ENCODE assay signal across 16 cellular contexts in the genomic region with DNA sequence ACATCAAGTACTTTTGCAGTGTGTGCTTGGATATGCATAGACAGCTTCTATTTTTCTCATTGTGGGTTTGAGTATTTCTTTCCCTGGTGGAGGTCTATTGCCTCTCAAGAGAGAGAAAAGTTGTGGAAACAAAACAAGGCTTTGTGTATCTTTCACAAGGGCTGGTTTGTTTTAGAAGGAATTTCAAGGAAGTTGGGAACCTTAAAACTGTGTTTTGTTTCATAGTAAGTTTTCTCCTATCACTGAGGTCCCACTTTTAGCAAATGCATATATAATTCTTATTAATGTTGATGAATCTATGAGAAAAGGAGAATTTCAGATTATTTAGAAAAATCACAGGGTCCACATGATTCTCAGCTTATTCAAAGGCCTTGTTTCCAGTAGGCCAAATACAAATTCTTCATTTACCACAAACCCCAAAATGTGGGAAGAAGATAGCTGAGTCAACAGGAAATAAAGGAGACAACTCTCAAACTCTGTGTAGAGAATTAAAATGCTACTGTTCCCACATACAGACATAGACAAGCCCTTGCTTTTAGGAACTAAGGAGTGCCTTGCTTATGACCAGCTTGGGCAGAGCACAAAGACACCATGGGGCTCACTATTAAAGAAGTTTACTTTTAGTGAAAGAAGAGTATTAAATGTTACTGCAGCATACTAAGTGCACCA.
DNase-seq lines count a peak whose midpoint lies in the region; ATAC-seq and TF ChIP-seq lines count a peak whose summit lies in the region.
"Had no signal": no experiment of that assay in that cellular context is flagged by ENCODE, and none has a peak within 500 bp of the region (broad histone marks: within the 10 kb centered on the region; RNA-seq: fewer than 3 reads in every experiment).

No MANE protein-coding gene starts in this region.

- intact Hi-C loops in naive thymus-derived CD4-positive, alpha-beta T cell (cut with micrococcal nuclease), result loop anchor here in 1 of 2 donors (5.0 kb wide), 1 partner anchor 56 kb away; no protein-coding TSS in a partner anchor
- intact Hi-C loops in dorsolateral prefrontal cortex (cut with DNase I), result no loop called here

- H3K4me3 Mint-ChIP-seq in naive thymus-derived CD4-positive, alpha-beta T cell, result peak overlapping the region in 2 of 10 donors; percentile 41 to 46

- H3K36me3 Mint-ChIP-seq in naive thymus-derived CD4-positive, alpha-beta T cell, result peaks cover 0 to 9% (median 0%) of the 10 kb centered on the region in 5 donors

- ATAC-seq in naive thymus-derived CD4-positive, alpha-beta T cell, result no peak
- ATAC-seq in GM19455 (IDR thresholded peaks at IDR 0.05; ENCODE audit: unreplicated experiment), result no peak
- ATAC-seq: right cardiac atrium, Right ventricle myocardium inferior had no signal

- peaks cover 0 to 5% (median 0%) of the 10 kb centered on the region in 11 donors for H3K9me3 Mint-ChIP-seq in naive thymus-derived CD4-positive, alpha-beta T cell
- H3K9me3 Mint-ChIP-seq: activated T-helper 2 cell treated with anti-CD3 and anti-CD28 coated beads, Interferon-gamma antibody, Interleukin-2, Interleukin-4, amounts not matched to agents 10 μg/mL and 5 μg/mL and 100 μg/mL, durations not matched to agents 14 hours and 24 hours and 36 hours had no signal

- H3K27me3 ChIP-seq in naive thymus-derived CD4-positive, alpha-beta T cell (ENCODE audit: control insufficient read depth in 2 of 2, insufficient read depth in 2 of 2, low read length in 2 of 2), result no peaks in the 10 kb centered on the region
- H3K27me3 ChIP-seq in dorsolateral prefrontal cortex, result peaks cover 0 to 11% (median 0%) of the 10 kb centered on the region in 45 donors

- in situ Hi-C loops in astrocyte of the spinal cord (cut with HindIII; ENCODE audit: low sequenced_read_pairs), result no loop called here

- H3K4me3 ChIP-seq in astrocyte of the spinal cord (ENCODE audit: low read depth, low read length), result no peak overlapping the region
- H3K4me3 ChIP-seq in naive thymus-derived CD4-positive, alpha-beta T cell (ENCODE audit: low read length), result no peak overlapping the region
- no peak overlapping the region for H3K4me3 ChIP-seq in dorsolateral prefrontal cortex

- no peaks in the 10 kb centered on the region for H3K9me3 ChIP-seq in naive thymus-derived CD4-positive, alpha-beta T cell (ENCODE audit: control insufficient read depth in 2 of 3, low read length in 3 of 3)

- no peaks in the 10 kb centered on the region for H3K36me3 ChIP-seq in naive thymus-derived CD4-positive, alpha-beta T cell (ENCODE audit: control insufficient read depth in 2 of 3, insufficient read depth in 3 of 3, low read length in 3 of 3)

- TF ChIP-seq CTCF in astrocyte of the spinal cord (IDR thresholded peaks at IDR 0.05; ENCODE audit: low read depth, low read length) (no peak), dorsolateral prefrontal cortex (IDR thresholded peaks at IDR 0.05 in 54 of 56, conservative IDR thresholded peaks at IDR 0.05 in 2 of 56; ENCODE audit: low read depth in 1 of 56, partially characterized antibody in 56 of 56) (no peak), GM10248 (IDR thresholded peaks at IDR 0.05; ENCODE audit: control extremely low read depth, extremely low read depth, low read depth, missing control alignments) (no peak)

- CTCF ChIA-PET in naive thymus-derived CD4-positive, alpha-beta T cell (lab: Charles Lee), result interaction anchor here (1.1 to 2.9 kb wide), 2 partner anchors 9 to 222 kb away, joined by 3 to 8 read pairs; no protein-coding TSS in a partner anchor
- CTCF ChIA-PET in GM10248 (lab: Yijun Ruan, JAX), result interaction anchor here (1.2 to 1.3 kb wide), 2 partner anchors 20 to 158 kb away, joined by 3 read pairs; no protein-coding TSS in a partner anchor

- H3K27ac ChIP-seq in naive thymus-derived CD4-positive, alpha-beta T cell (ENCODE audit: low read depth, low read length), result no peak overlapping the region
- H3K27ac ChIP-seq in dorsolateral prefrontal cortex, result no peak overlapping the region
- H3K27ac ChIP-seq: C4-2B had no signal

- H3K4me1 Mint-ChIP-seq in naive thymus-derived CD4-positive, alpha-beta T cell, result peaks cover 32 to 76% (median 52%) of the 10 kb centered on the region in 7 donors

- H3K4me1 ChIP-seq in naive thymus-derived CD4-positive, alpha-beta T cell (ENCODE audit: control insufficient read depth in 2 of 2, insufficient read depth in 2 of 2, low read length in 2 of 2), result peaks cover 12 to 37% of the 10 kb centered on the region in 2 donors

- DNase-seq in Daoy (ENCODE audit: low read depth), result peak; percentile 37
- DNase-seq in M059J (ENCODE audit: low read depth), result peak; percentile 70
- peak; percentile 83 for DNase-seq in astrocyte of the spinal cord (ENCODE audit: low read depth, low spot score)
- no peak for DNase-seq in naive thymus-derived CD4-positive, alpha-beta T cell
- DNase-seq in islet precursor cell, result no peak
- DNase-seq in dorsolateral prefrontal cortex, result no peak
- no peak for DNase-seq in GM10248 (ENCODE audit: extremely low spot score)
- DNase-seq: cerebellar nuclear complex, NCI-H1048, NCI-H524, right cardiac atrium, substantia nigra had no signal

- peak overlapping the region in 5 of 9 donors; percentile 7 to 94 (median 39) for H3K27ac Mint-ChIP-seq in naive thymus-derived CD4-positive, alpha-beta T cell
- H3K27ac Mint-ChIP-seq: activated T-helper 2 cell treated with anti-CD3 and anti-CD28 coated beads, Interferon-gamma antibody, Interleukin-2, Interleukin-4, amounts not matched to agents 10 μg/mL and 5 μg/mL and 100 μg/mL, durations not matched to agents 14 hours and 24 hours and 36 hours had no signal

- H3K27me3 Mint-ChIP-seq in naive thymus-derived CD4-positive, alpha-beta T cell, result peaks cover 0 to 5% (median 0%) of the 10 kb centered on the region in 5 donors

- POLR2A ChIA-PET in naive thymus-derived CD4-positive, alpha-beta T cell (lab: Charles Lee), result interaction anchor here (0.9 to 2.8 kb wide), 6 partner anchors 9 to 171 kb away, joined by 3 to 16 read pairs (median 4); no protein-coding TSS in a partner anchor
- POLR2A ChIA-PET in GM10248 (lab: Yijun Ruan, JAX), result no interaction called here

Comparison
In these comparisons a context has a peak if more than half of its experiments do, and no peak if none do; other contexts are left out.
1. DNase-seq: peak in Daoy (single experiment), M059J (single experiment) and astrocyte of the spinal cord (single experiment); none in naive thymus-derived CD4-positive, alpha-beta T cell (0 of 9), islet precursor cell (single experiment), dorsolateral prefrontal cortex (0 of 10) and GM10248 (single experiment).